Comparison of ENCODE assay signal across 8 cellular contexts in the genomic region with DNA sequence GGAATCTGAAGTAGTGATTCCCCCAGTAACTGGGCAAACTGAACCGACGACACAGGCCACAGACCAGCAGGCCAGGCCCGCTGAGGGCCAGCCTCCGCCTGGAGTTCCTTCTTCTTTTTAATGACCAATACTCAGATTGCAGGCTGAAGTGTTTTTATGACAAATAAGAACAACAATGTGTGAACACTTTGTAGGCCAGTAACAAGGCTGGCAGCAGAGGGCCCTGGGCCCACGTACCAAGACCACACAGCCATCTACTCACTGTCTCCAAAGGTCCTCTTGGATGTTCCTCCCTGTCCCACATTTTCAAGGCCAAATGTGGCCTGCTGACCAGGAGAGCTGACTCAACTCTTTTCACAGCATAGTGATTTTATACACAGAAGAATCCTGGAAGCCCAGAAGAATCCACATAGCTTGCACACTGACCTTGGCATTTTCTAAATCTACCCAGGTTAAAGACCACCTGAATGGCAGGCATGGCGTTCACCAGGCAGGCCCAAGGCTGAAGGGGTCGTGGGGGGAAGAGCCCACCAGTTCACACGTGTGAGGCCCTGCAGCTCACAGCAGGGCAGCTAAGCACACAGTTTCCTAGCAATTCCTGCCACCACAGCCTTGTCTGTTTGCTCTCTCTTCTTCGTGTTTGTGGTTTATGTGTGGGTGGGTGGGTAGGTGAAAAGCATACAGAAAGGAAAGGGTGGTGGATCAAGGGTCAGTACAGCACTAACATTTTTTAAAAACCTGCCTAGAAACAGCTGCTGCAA. TPM values are rescaled to one million over a fixed set of nuclear protein-coding genes. Genes with fewer than 3 reads are reported as not detected.
DNase-seq lines count a peak whose midpoint lies in the region; ATAC-seq and TF ChIP-seq lines count a peak whose summit lies in the region.

No MANE protein-coding gene starts in this region.

- peak overlapping the region in 7 of 8 donors; percentile 22 to 79 (median 43) for H3K4me3 Mint-ChIP-seq in CD4-positive, alpha-beta memory T cell
- H3K4me3 Mint-ChIP-seq in activated T-helper 2 cell treated with anti-CD3 and anti-CD28 coated beads, Interferon-gamma antibody, Interleukin-2, Interleukin-4, amounts not matched to agents 10 μg/mL and 5 μg/mL and 100 μg/mL, durations not matched to agents 14 hours and 24 hours and 36 hours (ENCODE audit: low read depth), result peak overlapping the region; percentile 32

- POLR2A ChIA-PET in CD4-positive, alpha-beta memory T cell (lab: Charles Lee; ENCODE audit: partially characterized antibody), result interaction anchor here (2.9 kb wide), 1 partner anchor 12 kb away, joined by 14 read pairs; no protein-coding TSS in a partner anchor
- POLR2A ChIA-PET in HEK293 (lab: Yijun Ruan, JAX), result interaction anchor here (1.5 kb wide), 1 partner anchor 12 kb away, joined by 3 read pairs; no protein-coding TSS in a partner anchor
- POLR2A ChIA-PET in A673 (lab: Charles Lee; ENCODE audit: low non-redundant PET), result no interaction called here

- no peaks in the 10 kb centered on the region for H3K36me3 ChIP-seq in CD4-positive, alpha-beta memory T cell (ENCODE audit: insufficient read depth, low read length)
- peaks cover 0 to 2% of the 10 kb centered on the region in 2 experiments; a peak in 1 of 3 replicates for H3K36me3 ChIP-seq in HEK293 (ENCODE audit: control insufficient read depth in 2 of 2, insufficient read depth in 1 of 2, low read length in 2 of 2)
- no peaks in the 10 kb centered on the region for H3K36me3 ChIP-seq in lower lobe of right lung
- no peaks in the 10 kb centered on the region for H3K36me3 ChIP-seq in A673 (ENCODE audit: insufficient read depth, low read length, poor library complexity, severe bottlenecking)

- no TSS peak for BruUV-seq in A673 (replicated peaks; lab: Mats Ljungman, UMichigan)

- peak; percentile 54 to 76 for ATAC-seq in lower lobe of right lung

- intact Hi-C loops in CD4-positive, alpha-beta memory T cell (cut with micrococcal nuclease), result no loop called here
- intact Hi-C loops in activated T-helper 2 cell treated with anti-CD3 and anti-CD28 coated beads, Interferon-gamma antibody, Interleukin-2, Interleukin-4, amounts not matched to agents 10 μg/mL and 5 μg/mL and 100 μg/mL, durations not matched to agents 14 hours and 24 hours and 36 hours (cut with micrococcal nuclease), result loop anchor here (1.0 to 10.0 kb wide), 5 partner anchors 9 to 605 kb away; a partner anchor contains a TSS
- intact Hi-C loops in lower lobe of right lung (cut with DNase I), result no loop called here
- intact Hi-C loops in A673 (cut with micrococcal nuclease; ENCODE audit: unreplicated experiment), result no loop called here

- H3K4me3 ChIP-seq in CD4-positive, alpha-beta memory T cell (ENCODE audit: low read length in 2 of 2), result no peak overlapping the region
- H3K4me3 ChIP-seq in HEK293 (ENCODE audit: low read depth, low read length) (no peak overlapping the region), lower lobe of right lung (no peak overlapping the region), A673 (ENCODE audit: low read depth, low read length, poor library complexity, severe bottlenecking) (no peak overlapping the region)

- no peaks in the 10 kb centered on the region for H3K9me3 ChIP-seq in CD4-positive, alpha-beta memory T cell (ENCODE audit: control insufficient read depth in 1 of 2, low read length in 2 of 2)
- H3K9me3 ChIP-seq in HEK293 (ENCODE audit: control insufficient read depth, insufficient read depth, low read depth, low read length) (no peaks in the 10 kb centered on the region), lower lobe of right lung (no peaks in the 10 kb centered on the region), A673 (ENCODE audit: low read depth, low read length, poor library complexity, severe bottlenecking) (no peaks in the 10 kb centered on the region)

- CTCF ChIA-PET in CD4-positive, alpha-beta memory T cell (lab: Charles Lee; ENCODE audit: partially characterized antibody), result interaction anchor here (1.7 kb wide), 1 partner anchor 12 kb away, joined by 4 read pairs; no protein-coding TSS in a partner anchor
- CTCF ChIA-PET in HEK293 (lab: Yijun Ruan, JAX) (no interaction called here), A673 (lab: Charles Lee) (no interaction called here)

- H3K27ac ChIP-seq in CD4-positive, alpha-beta memory T cell (ENCODE audit: low read depth, low read length), result no peak overlapping the region
- H3K27ac ChIP-seq in HEK293 (ENCODE audit: extremely low read depth, low read depth, low read length) (no peak overlapping the region), lower lobe of right lung (peak overlapping the region; percentile 73), A673 (ENCODE audit: low read depth, low read length, poor library complexity, severe bottlenecking) (no peak overlapping the region)

- no peaks in the 10 kb centered on the region for H3K27me3 ChIP-seq in CD4-positive, alpha-beta memory T cell (ENCODE audit: insufficient read depth, low read length)
- H3K27me3 ChIP-seq in lower lobe of right lung (ENCODE audit: low read depth) (no peaks in the 10 kb centered on the region), A673 (replicated peaks; ENCODE audit: insufficient read depth, low read depth, low read length, poor library complexity) (no peaks in the 10 kb centered on the region)

- H3K36me3 Mint-ChIP-seq in CD4-positive, alpha-beta memory T cell, result no peaks in the 10 kb centered on the region
- H3K36me3 Mint-ChIP-seq in activated T-helper 2 cell treated with anti-CD3 and anti-CD28 coated beads, Interferon-gamma antibody, Interleukin-2, Interleukin-4, amounts not matched to agents 10 μg/mL and 5 μg/mL and 100 μg/mL, durations not matched to agents 14 hours and 24 hours and 36 hours (ENCODE audit: low read depth), result peaks cover 3% of the 10 kb centered on the region

- no peak for DNase-seq in CD4-positive, alpha-beta memory T cell
- no peak for DNase-seq in activated T-helper 2 cell treated with anti-CD3 and anti-CD28 coated beads, Interferon-gamma antibody, Interleukin-2, Interleukin-4, amounts not matched to agents 10 μg/mL and 5 μg/mL and 100 μg/mL, durations not matched to agents 14 hours and 24 hours and 36 hours (ENCODE audit: low spot score)
- peak; percentile 66 for DNase-seq in lower lobe of right lung
- DNase-seq in SW 1271 (lab: John Stamatoyannopoulos, UW), result no peak
- no peak for DNase-seq in A673 (ENCODE audit: low spot score)
- no peak for DNase-seq in NCI-H146 (lab: John Stamatoyannopoulos, UW)
- no peak for DNase-seq in iPS-NIHi7 (ENCODE audit: extremely low spot score)

- H3K27me3 Mint-ChIP-seq in CD4-positive, alpha-beta memory T cell, result no peaks in the 10 kb centered on the region
- no peaks in the 10 kb centered on the region for H3K27me3 Mint-ChIP-seq in activated T-helper 2 cell treated with anti-CD3 and anti-CD28 coated beads, Interferon-gamma antibody, Interleukin-2, Interleukin-4, amounts not matched to agents 10 μg/mL and 5 μg/mL and 100 μg/mL, durations not matched to agents 14 hours and 24 hours and 36 hours (ENCODE audit: low read depth)

- H3K4me1 ChIP-seq in CD4-positive, alpha-beta memory T cell (ENCODE audit: insufficient read depth, low read length), result peaks cover 72% of the 10 kb centered on the region
- H3K4me1 ChIP-seq in HEK293 (ENCODE audit: control insufficient read depth, insufficient read depth, low read length) (no peaks in the 10 kb centered on the region), lower lobe of right lung (peaks cover 54% of the 10 kb centered on the region), A673 (ENCODE audit: insufficient read depth, low read length, poor library complexity, severe bottlenecking) (peaks cover 5% of the 10 kb centered on the region)

- H3K27ac Mint-ChIP-seq in CD4-positive, alpha-beta memory T cell, result peak overlapping the region; percentile 8 to 90 (median 85)
- peak overlapping the region; percentile 80 for H3K27ac Mint-ChIP-seq in activated T-helper 2 cell treated with anti-CD3 and anti-CD28 coated beads, Interferon-gamma antibody, Interleukin-2, Interleukin-4, amounts not matched to agents 10 μg/mL and 5 μg/mL and 100 μg/mL, durations not matched to agents 14 hours and 24 hours and 36 hours

- peaks cover 45 to 76% (median 65%) of the 10 kb centered on the region in 4 donors for H3K4me1 Mint-ChIP-seq in CD4-positive, alpha-beta memory T cell
- H3K4me1 Mint-ChIP-seq in activated T-helper 2 cell treated with anti-CD3 and anti-CD28 coated beads, Interferon-gamma antibody, Interleukin-2, Interleukin-4, amounts not matched to agents 10 μg/mL and 5 μg/mL and 100 μg/mL, durations not matched to agents 14 hours and 24 hours and 36 hours (ENCODE audit: low read depth), result peaks cover 78% of the 10 kb centered on the region

- no peaks in the 10 kb centered on the region for H3K9me3 Mint-ChIP-seq in CD4-positive, alpha-beta memory T cell
- H3K9me3 Mint-ChIP-seq in activated T-helper 2 cell treated with anti-CD3 and anti-CD28 coated beads, Interferon-gamma antibody, Interleukin-2, Interleukin-4, amounts not matched to agents 10 μg/mL and 5 μg/mL and 100 μg/mL, durations not matched to agents 14 hours and 24 hours and 36 hours, result no peaks in the 10 kb centered on the region

- no peak for TF ChIP-seq CTCF in HEK293 (tag by site-specific recombination; IDR thresholded peaks at IDR 0.05)
- TF ChIP-seq CTCF in lower lobe of right lung (IDR thresholded peaks at IDR 0.05), result no peak
- no peak for TF ChIP-seq CTCF in A673 (conservative IDR thresholded peaks at IDR 0.05; ENCODE audit: low read depth, low read length)

TF ChIP-seq in HEK293, 187 proteins besides CTCF, POLR2A, EP300 and RAD21 (continues in another document):
- TF ChIP-seq ZNF132 (tag by site-specific recombination; IDR thresholded peaks at IDR 0.05; ENCODE audit: borderline replicate concordance), result no peak
- no peak for TF ChIP-seq ZNF777 (tag by site-specific recombination; IDR thresholded peaks at IDR 0.05; ENCODE audit: borderline replicate concordance)
- TF ChIP-seq ZNF112 (tag by site-specific recombination; IDR thresholded peaks at IDR 0.05), result no peak
- no peak for TF ChIP-seq ZSCAN16 (tag by site-specific recombination; IDR thresholded peaks at IDR 0.05)
- TF ChIP-seq ZFHX2 (tag by site-specific recombination; conservative IDR thresholded peaks at IDR 0.05), result peak; percentile 91
- TF ChIP-seq GFI1B (tag by site-specific recombination; IDR thresholded peaks at IDR 0.05), result no peak

RNA-seq across cellular contexts. Expression of a gene that starts 13.3 kb away (rescaled TPM):
- total RNA-seq in CD4-positive, alpha-beta memory T cell, result 10 to 100 TPM; 14.5 to 14.7 TPM
- polyA plus RNA-seq in CD4-positive, alpha-beta memory T cell, result 10 to 100 TPM; 13.1 to 16.2 TPM
- 40.8 and 41.5 TPM in 2 replicates for total RNA-seq in activated T-helper 2 cell treated with anti-CD3 and anti-CD28 coated beads, Interferon-gamma antibody, Interleukin-2, Interleukin-4, amounts not matched to agents 10 μg/mL and 5 μg/mL and 100 μg/mL, durations not matched to agents 14 hours and 24 hours and 36 hours
- 73.5 TPM for total RNA-seq in lower lobe of right lung
- total RNA-seq in A673 (2021), result 9.3 and 11.9 TPM in 2 replicates
